ENCODE assay signal across 1 cellular context in genomic region chr11:61425367-61426131, GRCh38.
TF ChIP-seq lines count a peak whose summit lies in the region.

No MANE protein-coding gene starts in this region.

TF ChIP-seq in WTC11, 78 proteins besides CTCF, POLR2A, EP300 and RAD21 (continued from another document):
- TF ChIP-seq CREB1 (CRISPR knock-in tag; IDR thresholded peaks at IDR 0.05) (no peak), ARID4B (CRISPR knock-in tag; IDR thresholded peaks at IDR 0.05; ENCODE audit: borderline replicate concordance) (no peak), ZSCAN18 (CRISPR knock-in tag; IDR thresholded peaks at IDR 0.05) (no peak)
